8 cellular contexts compared by ENCODE assay signal in genomic region chr1:228837817-228838716, GRCh38.
DNase-seq lines count a peak whose midpoint lies in the region; ATAC-seq and TF ChIP-seq lines count a peak whose summit lies in the region.

No MANE protein-coding gene starts in this region.

- H3K9me2 ChIP-seq in PC-9 (ENCODE audit: insufficient read depth), result no peaks in the 10 kb centered on the region

- H3K9ac ChIP-seq in rectal smooth muscle tissue (ENCODE audit: low read length), result no peak overlapping the region

- H3K79me2 ChIP-seq in PC-9 (ENCODE audit: low read depth), result no peaks in the 10 kb centered on the region

- H3K27me3 ChIP-seq in PC-9 (ENCODE audit: insufficient read depth, low read depth) (peaks cover 25% of the 10 kb centered on the region), rectal smooth muscle tissue (ENCODE audit: control insufficient read depth, insufficient read depth, low read length) (no peaks in the 10 kb centered on the region)

- no peak overlapping the region for H2AFZ ChIP-seq in PC-9

- POLR2A ChIA-PET in PC-9 (lab: Charles Lee; ENCODE audit: unreplicated experiment), result interaction anchor here (0.5 kb wide), 1 partner anchor 831 kb away, joined by 4 read pairs; no protein-coding TSS in a partner anchor

- intact Hi-C loops in PC-9 (cut with micrococcal nuclease; ENCODE audit: unreplicated experiment), result loop anchor here (10.0 kb wide), 1 partner anchor 387 kb away; no protein-coding TSS in a partner anchor

- no peak overlapping the region for H3K4me3 ChIP-seq in PC-9
- no peak overlapping the region for H3K4me3 ChIP-seq in fibroblast of mammary gland (ENCODE audit: control insufficient read depth, low read depth, low read length)
- peak overlapping the region; percentile 9 for H3K4me3 ChIP-seq in rectal smooth muscle tissue (ENCODE audit: low read length)

- no peak for TF ChIP-seq CTCF in PC-9 (conservative IDR thresholded peaks at IDR 0.05)
- TF ChIP-seq CTCF in fibroblast of mammary gland (conservative IDR thresholded peaks at IDR 0.05; ENCODE audit: control insufficient read depth, insufficient read depth, low read depth, low read length), result no peak

- H3K4me2 ChIP-seq in PC-9, result peak overlapping the region; percentile 46

- in situ Hi-C loops in ACHN (cut with HindIII; ENCODE audit: low pct_ligation_motif_present, low pct_unique_long_range_greater_than_20kb, low sequenced_read_pairs), result no loop called here

- no peaks in the 10 kb centered on the region for H3K36me3 ChIP-seq in PC-9 (ENCODE audit: low read depth)
- no peaks in the 10 kb centered on the region for H3K36me3 ChIP-seq in rectal smooth muscle tissue (ENCODE audit: control insufficient read depth, insufficient read depth, low read length)

- H4K20me1 ChIP-seq in PC-9 (ENCODE audit: insufficient read depth), result no peaks in the 10 kb centered on the region

- H3K4me1 ChIP-seq in PC-9 (replicated peaks; ENCODE audit: insufficient read depth) (peaks cover 12% of the 10 kb centered on the region), rectal smooth muscle tissue (ENCODE audit: control insufficient read depth, insufficient read depth, low read length) (peaks cover 5% of the 10 kb centered on the region)

- CTCF ChIA-PET in PC-9 (lab: Charles Lee), result interaction anchor here (0.5 kb wide), 1 partner anchor 316 kb away, joined by 3 read pairs; no protein-coding TSS in a partner anchor

- no TSS peak for BruUV-seq in PC-9 (replicated peaks; lab: Mats Ljungman, UMichigan)

- no peaks in the 10 kb centered on the region for H3K9me3 ChIP-seq in PC-9 (ENCODE audit: insufficient read depth, low read depth)

- peak; percentile 76 for ATAC-seq in GM21786 (IDR thresholded peaks at IDR 0.05; ENCODE audit: unreplicated experiment)

- H3F3A ChIP-seq in PC-9 (ENCODE audit: insufficient read depth, low read depth), result peaks cover 7% of the 10 kb centered on the region; the same call in 1 of the 2 replicates

- DNase-seq in ACHN (peak; percentile 95), PC-9 (peak; percentile 59 to 86), fibroblast of mammary gland (ENCODE audit: low read depth) (peak; percentile 91), hippocampal formation (lab: John Stamatoyannopoulos, UW) (no peak), NCI-H2081 treated with DMSO at 0.1 percent for 48 hours (lab: John Stamatoyannopoulos, UW) (no peak)
- no peak for DNase-seq in stimulated activated naive CD4-positive, alpha-beta T cell (lab: John Stamatoyannopoulos, UW)

- H3K27ac ChIP-seq in PC-9 (no peak overlapping the region), rectal smooth muscle tissue (ENCODE audit: low read depth, low read length) (peak overlapping the region; percentile 37)

Comparison
In these comparisons a context has a peak if more than half of its experiments do, and no peak if none do; other contexts are left out.
1. DNase-seq: peak in ACHN (single experiment), PC-9 (2 of 2) and fibroblast of mammary gland (single experiment); none in hippocampal formation (0 of 2), NCI-H2081 treated with DMSO at 0.1 percent for 48 hours (single experiment) and stimulated activated naive CD4-positive, alpha-beta T cell (0 of 6).